ENCODE assay signal across 1 cellular context in the genomic region with DNA sequence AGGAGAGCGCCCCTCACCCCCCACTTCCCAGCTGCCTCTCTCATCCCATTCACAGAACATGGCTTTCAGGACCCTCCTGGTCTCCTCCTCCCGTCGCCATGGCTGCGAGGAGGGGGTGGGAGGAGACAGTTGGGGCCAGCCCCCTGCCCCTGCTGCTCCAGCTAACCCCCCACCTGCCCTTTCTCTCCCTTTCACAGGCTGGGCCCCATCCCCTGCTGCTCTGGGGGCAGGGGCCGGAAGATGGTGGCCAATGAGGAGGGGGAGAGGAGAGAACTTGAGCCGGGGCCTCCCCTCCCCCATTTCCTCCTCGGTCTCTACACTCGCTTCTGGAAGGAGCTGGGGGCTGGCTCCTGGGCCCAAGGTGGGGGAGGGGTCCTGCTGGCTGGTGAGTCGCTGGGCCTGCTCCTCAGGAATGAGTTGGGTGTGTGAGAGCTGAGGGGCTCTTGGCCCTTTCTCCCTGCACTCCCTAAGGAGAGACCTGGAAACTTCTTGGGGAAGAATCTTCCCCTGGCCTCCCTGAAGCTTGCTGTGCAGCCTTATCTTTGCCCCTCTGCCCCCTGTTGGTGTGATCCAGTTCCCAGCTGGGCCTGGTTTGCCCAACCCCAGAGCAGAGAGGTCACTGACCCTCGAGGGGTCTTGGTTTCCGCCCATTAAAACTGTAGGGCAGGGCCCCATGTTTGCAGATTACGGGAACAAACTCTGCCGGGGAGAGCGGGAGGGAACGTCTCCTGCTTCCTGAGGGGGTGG.
TF ChIP-seq lines count a peak whose summit lies in the region.

No MANE protein-coding gene starts in this region.

TF ChIP-seq in HepG2, 621 proteins besides CTCF, POLR2A, EP300 and RAD21 (continued from another document and continues in another):
- TF ChIP-seq TBL1XR1 (IDR thresholded peaks at IDR 0.05; ENCODE audit: borderline replicate concordance, low read length, partially characterized antibody) (no peak), HDAC1 (CRISPR knock-in tag; IDR thresholded peaks at IDR 0.05) (peak; percentile 38; the same call in 1 of the 2 replicates), MTF1 (CRISPR knock-in tag; IDR thresholded peaks at IDR 0.05) (no peak), ZNF446 (CRISPR knock-in tag; IDR thresholded peaks at IDR 0.05) (no peak), ZNF407 (CRISPR knock-in tag; IDR thresholded peaks at IDR 0.05; ENCODE audit: not compliant biosample characterization) (no peak), ZNF350 (CRISPR knock-in tag; IDR thresholded peaks at IDR 0.05; ENCODE audit: borderline replicate concordance, low read depth) (peak; percentile 47; the same call in 1 of the 2 replicates), MED8 (CRISPR knock-in tag; IDR thresholded peaks at IDR 0.05; ENCODE audit: insufficient replicate concordance) (peak; percentile 79), SKIL (CRISPR knock-in tag; IDR thresholded peaks at IDR 0.05; ENCODE audit: borderline replicate concordance) (0 out of 2 replicates have a peak, but pooled peaks have one; percentile 42), PAXIP1 (CRISPR knock-in tag; conservative IDR thresholded peaks at IDR 0.05) (peak; percentile 79), XRCC5 (optimal IDR thresholded peaks at IDR 0.05; ENCODE audit: low read length) (peak; percentile 23), KDM3A (CRISPR knock-in tag; IDR thresholded peaks at IDR 0.05; ENCODE audit: low read depth) (0 out of 2 replicates have a peak, but pooled peaks have one; percentile 43), RNF2 (conservative IDR thresholded peaks at IDR 0.05; ENCODE audit: low read depth) (no peak), HNRNPL (IDR thresholded peaks at IDR 0.05; ENCODE audit: low read depth, low read length) (no peak), SP140L (CRISPR knock-in tag; IDR thresholded peaks at IDR 0.05; ENCODE audit: borderline replicate concordance) (no peak), ZNF160 (CRISPR knock-in tag; IDR thresholded peaks at IDR 0.05) (no peak), KLF16 (CRISPR knock-in tag; IDR thresholded peaks at IDR 0.05) (peak in 1 of 2 experiments; percentile 63; a peak in 1 of 4 replicates), GATAD2A (CRISPR knock-in tag; IDR thresholded peaks at IDR 0.05) (peak; percentile 69), ZNF230 (CRISPR knock-in tag; IDR thresholded peaks at IDR 0.05) (no peak), RCOR2 (CRISPR knock-in tag; IDR thresholded peaks at IDR 0.05) (0 out of 2 replicates have a peak, but pooled peaks have one; percentile 36), KAT8 (CRISPR knock-in tag; IDR thresholded peaks at IDR 0.05) (peak; percentile 29), SAFB2 (CRISPR knock-in tag; IDR thresholded peaks at IDR 0.05; ENCODE audit: borderline replicate concordance, low read depth) (peak; percentile 50; the same call in 1 of the 2 replicates), POGZ (CRISPR knock-in tag; IDR thresholded peaks at IDR 0.05) (no peak; the same call in 1 of the 2 replicates), ZBTB1 (CRISPR knock-in tag; IDR thresholded peaks at IDR 0.05; ENCODE audit: borderline replicate concordance) (no peak), SKI (IDR thresholded peaks at IDR 0.05; ENCODE audit: partially characterized antibody) (no peak), TEAD3 (CRISPR knock-in tag; optimal IDR thresholded peaks at IDR 0.05; ENCODE audit: borderline replicate concordance) (peak; percentile 68)
- TF ChIP-seq, protein P1, sequence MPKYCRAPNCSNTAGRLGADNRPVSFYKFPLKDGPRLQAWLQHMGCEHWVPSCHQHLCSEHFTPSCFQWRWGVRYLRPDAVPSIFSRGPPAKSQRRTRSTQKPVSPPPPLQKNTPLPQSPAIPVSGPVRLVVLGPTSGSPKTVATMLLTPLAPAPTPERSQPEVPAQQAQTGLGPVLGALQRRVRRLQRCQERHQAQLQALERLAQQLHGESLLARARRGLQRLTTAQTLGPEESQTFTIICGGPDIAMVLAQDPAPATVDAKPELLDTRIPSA (CRISPR knock-in tag; IDR thresholded peaks at IDR 0.05; ENCODE audit: borderline replicate concordance): no peak
- TF ChIP-seq, protein P2, sequence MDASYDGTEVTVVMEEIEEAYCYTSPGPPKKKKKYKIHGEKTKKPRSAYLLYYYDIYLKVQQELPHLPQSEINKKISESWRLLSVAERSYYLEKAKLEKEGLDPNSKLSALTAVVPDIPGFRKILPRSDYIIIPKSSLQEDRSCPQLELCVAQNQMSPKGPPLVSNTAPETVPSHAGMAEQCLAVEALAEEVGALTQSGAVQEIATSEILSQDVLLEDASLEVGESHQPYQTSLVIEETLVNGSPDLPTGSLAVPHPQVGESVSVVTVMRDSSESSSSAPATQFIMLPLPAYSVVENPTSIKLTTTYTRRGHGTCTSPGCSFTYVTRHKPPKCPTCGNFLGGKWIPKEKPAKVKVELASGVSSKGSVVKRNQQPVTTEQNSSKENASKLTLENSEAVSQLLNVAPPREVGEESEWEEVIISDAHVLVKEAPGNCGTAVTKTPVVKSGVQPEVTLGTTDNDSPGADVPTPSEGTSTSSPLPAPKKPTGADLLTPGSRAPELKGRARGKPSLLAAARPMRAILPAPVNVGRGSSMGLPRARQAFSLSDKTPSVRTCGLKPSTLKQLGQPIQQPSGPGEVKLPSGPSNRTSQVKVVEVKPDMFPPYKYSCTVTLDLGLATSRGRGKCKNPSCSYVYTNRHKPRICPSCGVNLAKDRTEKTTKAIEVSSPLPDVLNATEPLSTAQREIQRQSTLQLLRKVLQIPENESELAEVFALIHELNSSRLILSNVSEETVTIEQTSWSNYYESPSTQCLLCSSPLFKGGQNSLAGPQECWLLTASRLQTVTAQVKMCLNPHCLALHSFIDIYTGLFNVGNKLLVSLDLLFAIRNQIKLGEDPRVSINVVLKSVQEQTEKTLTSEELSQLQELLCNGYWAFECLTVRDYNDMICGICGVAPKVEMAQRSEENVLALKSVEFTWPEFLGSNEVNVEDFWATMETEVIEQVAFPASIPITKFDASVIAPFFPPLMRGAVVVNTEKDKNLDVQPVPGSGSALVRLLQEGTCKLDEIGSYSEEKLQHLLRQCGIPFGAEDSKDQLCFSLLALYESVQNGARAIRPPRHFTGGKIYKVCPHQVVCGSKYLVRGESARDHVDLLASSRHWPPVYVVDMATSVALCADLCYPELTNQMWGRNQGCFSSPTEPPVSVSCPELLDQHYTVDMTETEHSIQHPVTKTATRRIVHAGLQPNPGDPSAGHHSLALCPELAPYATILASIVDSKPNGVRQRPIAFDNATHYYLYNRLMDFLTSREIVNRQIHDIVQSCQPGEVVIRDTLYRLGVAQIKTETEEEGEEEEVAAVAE (CRISPR knock-in tag; IDR thresholded peaks at IDR 0.05; ENCODE audit: borderline replicate concordance): no peak
- TF ChIP-seq, protein P3, sequence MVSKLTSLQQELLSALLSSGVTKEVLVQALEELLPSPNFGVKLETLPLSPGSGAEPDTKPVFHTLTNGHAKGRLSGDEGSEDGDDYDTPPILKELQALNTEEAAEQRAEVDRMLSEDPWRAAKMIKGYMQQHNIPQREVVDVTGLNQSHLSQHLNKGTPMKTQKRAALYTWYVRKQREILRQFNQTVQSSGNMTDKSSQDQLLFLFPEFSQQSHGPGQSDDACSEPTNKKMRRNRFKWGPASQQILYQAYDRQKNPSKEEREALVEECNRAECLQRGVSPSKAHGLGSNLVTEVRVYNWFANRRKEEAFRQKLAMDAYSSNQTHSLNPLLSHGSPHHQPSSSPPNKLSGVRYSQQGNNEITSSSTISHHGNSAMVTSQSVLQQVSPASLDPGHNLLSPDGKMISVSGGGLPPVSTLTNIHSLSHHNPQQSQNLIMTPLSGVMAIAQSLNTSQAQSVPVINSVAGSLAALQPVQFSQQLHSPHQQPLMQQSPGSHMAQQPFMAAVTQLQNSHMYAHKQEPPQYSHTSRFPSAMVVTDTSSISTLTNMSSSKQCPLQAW (CRISPR knock-in tag; IDR thresholded peaks at IDR 0.05): peak; percentile 64; the same call in 1 of the 2 replicates
- TF ChIP-seq, protein P4, sequence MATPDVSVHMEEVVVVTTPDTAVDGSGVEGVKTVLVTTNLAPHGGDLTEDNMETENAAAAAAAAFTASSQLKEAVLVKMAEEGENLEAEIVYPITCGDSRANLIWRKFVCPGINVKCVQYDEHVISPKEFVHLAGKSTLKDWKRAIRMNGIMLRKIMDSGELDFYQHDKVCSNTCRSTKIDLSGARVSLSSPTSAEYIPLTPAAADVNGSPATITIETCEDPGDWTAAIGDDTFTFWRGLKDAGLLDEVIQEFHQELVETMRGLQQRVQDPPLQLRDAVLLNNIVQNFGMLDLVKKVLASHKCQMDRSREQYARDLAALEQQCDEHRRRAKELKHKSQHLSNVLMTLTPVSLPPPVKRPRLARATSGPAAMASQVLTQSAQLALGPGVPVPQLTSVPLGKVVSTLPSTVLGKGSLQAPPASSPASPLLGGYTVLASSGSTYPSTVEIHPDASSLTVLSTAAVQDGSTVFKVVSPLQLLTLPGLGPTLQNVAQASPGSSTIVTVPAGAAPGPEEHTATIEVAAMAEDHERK (CRISPR knock-in tag; IDR thresholded peaks at IDR 0.05; ENCODE audit: low read depth): 0 out of 2 replicates have a peak, but pooled peaks have one; percentile 25
